Comparison of ENCODE assay signal across 7 cellular contexts in the genomic region with DNA sequence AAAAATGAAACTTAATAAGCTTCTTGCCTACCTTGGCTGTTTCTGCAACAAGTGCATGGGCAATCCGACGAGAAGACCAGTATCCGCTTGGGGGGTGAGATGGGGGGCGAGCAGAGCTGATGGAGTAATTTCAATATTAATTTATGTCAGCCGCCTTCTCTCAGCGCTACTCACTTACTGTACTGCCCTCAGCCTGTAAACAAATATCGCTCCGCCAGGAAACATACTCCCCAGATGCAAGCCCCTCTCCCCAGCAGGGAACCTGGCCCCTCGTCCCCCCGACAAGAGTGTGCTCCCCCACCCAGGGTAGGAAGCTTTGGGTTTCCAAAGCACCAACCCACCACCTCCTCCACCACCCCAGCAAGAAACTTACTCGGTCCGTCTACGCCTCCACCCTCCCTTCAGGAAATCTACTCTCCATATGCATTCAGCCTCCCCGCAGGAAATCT. TPM values are rescaled to one million over a fixed set of nuclear protein-coding genes. Genes with fewer than 3 reads are reported as not detected.
DNase-seq lines count a peak whose midpoint lies in the region; TF ChIP-seq lines count a peak whose summit lies in the region.

No MANE protein-coding gene starts in this region.

- TF ChIP-seq CTCF in GM12875 (IDR thresholded peaks at IDR 0.05; ENCODE audit: borderline replicate concordance, insufficient read depth, low read depth, low read length) (no peak), astrocyte of the spinal cord (IDR thresholded peaks at IDR 0.05; ENCODE audit: low read depth, low read length) (no peak), uterus (IDR thresholded peaks at IDR 0.05) (no peak)

- H3K14ac ChIP-seq in mesenchymal stem cell (ENCODE audit: low read length in 2 of 2) = no peak overlapping the region

- H3K9me3 ChIP-seq in mesenchymal stem cell (ENCODE audit: control insufficient read depth, low read length) (no peaks in the 10 kb centered on the region), uterus (no peaks in the 10 kb centered on the region)

- H2BK12ac ChIP-seq in mesenchymal stem cell (ENCODE audit: low read length in 2 of 2) = peak overlapping the region in 1 of 2 experiments; percentile 59

- peak overlapping the region; percentile 74 for H3K4me2 ChIP-seq in mesenchymal stem cell (ENCODE audit: low read length, poor library complexity, severe bottlenecking)

- peak overlapping the region; percentile 25 to 47 for H3K4ac ChIP-seq in mesenchymal stem cell (ENCODE audit: low read depth in 1 of 2, low read length in 2 of 2)

- H3K27ac ChIP-seq in mesenchymal stem cell (ENCODE audit: low read length, poor library complexity, severe bottlenecking) (peak overlapping the region; percentile 57), uterus (peak overlapping the region; percentile 83 to 93)

- H3K23ac ChIP-seq in mesenchymal stem cell (ENCODE audit: low read length in 2 of 2) = no peak overlapping the region

- peak overlapping the region; percentile 89 for H3K9ac ChIP-seq in mesenchymal stem cell (ENCODE audit: low read length)

- peak overlapping the region; percentile 97 for H2BK15ac ChIP-seq in mesenchymal stem cell (ENCODE audit: low read depth, poor library complexity, severe bottlenecking)

- in situ Hi-C loops in astrocyte of the spinal cord (cut with HindIII; ENCODE audit: low sequenced_read_pairs) = no loop called here

- peak overlapping the region; percentile 72 to 88 for H3K18ac ChIP-seq in mesenchymal stem cell (ENCODE audit: low read depth in 1 of 2, low read length in 2 of 2)

- peak overlapping the region; percentile 78 for H2AFZ ChIP-seq in mesenchymal stem cell (ENCODE audit: low read depth, low read length)

- 1% methylated on average over 10 of the region's 14 CpGs for WGBS in mesenchymal stem cell

- H3K4me1 ChIP-seq in mesenchymal stem cell (ENCODE audit: control insufficient read depth, insufficient read depth, low read depth, low read length) (peaks cover 5% of the 10 kb centered on the region), uterus (no peaks in the 10 kb centered on the region)

- TF ChIP-seq POLR2A in uterus (IDR thresholded peaks at IDR 0.05) = no peak

- H3K79me1 ChIP-seq in mesenchymal stem cell (replicated peaks; ENCODE audit: low read length, poor library complexity, severe bottlenecking) = peaks cover 9% of the 10 kb centered on the region

- H2AK5ac ChIP-seq in mesenchymal stem cell (ENCODE audit: low read length, severe bottlenecking) = no peak overlapping the region

- H3K27me3 ChIP-seq in mesenchymal stem cell (ENCODE audit: control insufficient read depth in 1 of 2, insufficient read depth in 1 of 2, low read length in 2 of 2) = no peaks in the 10 kb centered on the region
- H3K27me3 ChIP-seq in uterus = no peaks in the 10 kb centered on the region

- H2BK5ac ChIP-seq in mesenchymal stem cell (ENCODE audit: low read depth, low read length, poor library complexity, severe bottlenecking) = peak overlapping the region; percentile 51

- H3K4me3 ChIP-seq in GM12875 (ENCODE audit: low read depth, low read length) (peak overlapping the region; percentile 83), astrocyte of the spinal cord (ENCODE audit: low read depth, low read length) (peak overlapping the region; percentile 86), mesenchymal stem cell (ENCODE audit: insufficient read depth in 1 of 2, low read depth in 1 of 2, low read length in 2 of 2) (peak overlapping the region; percentile 74 to 93), uterus (peak overlapping the region; percentile 79 to 81)

- DNase-seq in NCI-H2227 (lab: John Stamatoyannopoulos, UW; ENCODE audit: unreplicated experiment) (peak; percentile 66), astrocyte of the spinal cord (ENCODE audit: low read depth, low spot score) (no peak), mesenchymal stem cell (no peak), uterus (no peak), OCI-M2 (lab: John Stamatoyannopoulos, UW; ENCODE audit: unreplicated experiment) (no peak), A172 (ENCODE audit: low spot score) (no peak)

- peak overlapping the region; percentile 77 for H4K8ac ChIP-seq in mesenchymal stem cell (ENCODE audit: low read length)

- peak overlapping the region; percentile 96 for H4K91ac ChIP-seq in mesenchymal stem cell (ENCODE audit: low read length)

- H3K36me3 ChIP-seq in mesenchymal stem cell (ENCODE audit: control insufficient read depth in 1 of 2, insufficient read depth in 2 of 2, low read depth in 1 of 2, low read length in 2 of 2) = no peaks in the 10 kb centered on the region
- H3K36me3 ChIP-seq in uterus = no peaks in the 10 kb centered on the region

- intact Hi-C loops in uterus (cut with DNase I; ENCODE audit: low total_unique reads) = no loop called here

- peak overlapping the region; percentile 97 for H2BK120ac ChIP-seq in mesenchymal stem cell (ENCODE audit: low read depth, low read length)

RNA-seq across cellular contexts. Expression of gene TRERF1, which starts 0.6 kb away (rescaled TPM):
- 8.3 TPM for polyA plus RNA-seq in mesenchymal stem cell (2013, experiment 1 of 2)
- polyA plus RNA-seq in mesenchymal stem cell (2013, experiment 2 of 2) = 7.9 TPM
- total RNA-seq in uterus = 10 to 100 TPM in 2 of 4 donors, 1 to 10 TPM in 2; 3.3 to 16.3 (median 7.2) TPM
- total RNA-seq in A172 (2014; rRNA removed; shearing (Covaris generic)) = 3.4 and 3.5 TPM in 2 replicates
